In genomic region chr14:72172075-72172474, GRCh38 we compare ENCODE assay signal across 2 cellular contexts.
TF ChIP-seq lines count a peak whose summit lies in the region.

No MANE protein-coding gene starts in this region.

TF ChIP-seq in HepG2, 621 proteins besides CTCF, POLR2A, EP300 and RAD21:
- TF ChIP-seq ATF7 (IDR thresholded peaks at IDR 0.05) (peak; percentile 77), ATF7 (CRISPR knock-in tag; IDR thresholded peaks at IDR 0.05) (no peak), SNAPC2 (CRISPR knock-in tag; IDR thresholded peaks at IDR 0.05) (no peak), CREB1 (IDR thresholded peaks at IDR 0.05) (peak; percentile 35; the same call in 1 of the 2 replicates), CREB1 (CRISPR knock-in tag; IDR thresholded peaks at IDR 0.05) (no peak)

TF ChIP-seq in GM23338, 12 proteins besides CTCF, POLR2A, EP300 and RAD21:
- TF ChIP-seq EZH2phosphoT487 (IDR thresholded peaks at IDR 0.05; ENCODE audit: unreplicated experiment) (no peak), ZNF114 (CRISPR knock-in tag; IDR thresholded peaks at IDR 0.05) (no peak), CREB1 (CRISPR knock-in tag; IDR thresholded peaks at IDR 0.05; ENCODE audit: low read depth) (no peak), POLR2AphosphoS5 (IDR thresholded peaks at IDR 0.05; ENCODE audit: low read depth) (no peak), EZH2 (IDR thresholded peaks at IDR 0.05; ENCODE audit: low read depth, unreplicated experiment) (no peak), STAT1 (IDR thresholded peaks at IDR 0.05; ENCODE audit: unreplicated experiment) (no peak), JUNB (IDR thresholded peaks at IDR 0.05; ENCODE audit: unreplicated experiment) (no peak), ZNF331 (CRISPR knock-in tag; IDR thresholded peaks at IDR 0.05; ENCODE audit: low read depth) (no peak), NANOG (IDR thresholded peaks at IDR 0.05; ENCODE audit: borderline replicate concordance) (no peak)
- TF ChIP-seq, protein P1, sequence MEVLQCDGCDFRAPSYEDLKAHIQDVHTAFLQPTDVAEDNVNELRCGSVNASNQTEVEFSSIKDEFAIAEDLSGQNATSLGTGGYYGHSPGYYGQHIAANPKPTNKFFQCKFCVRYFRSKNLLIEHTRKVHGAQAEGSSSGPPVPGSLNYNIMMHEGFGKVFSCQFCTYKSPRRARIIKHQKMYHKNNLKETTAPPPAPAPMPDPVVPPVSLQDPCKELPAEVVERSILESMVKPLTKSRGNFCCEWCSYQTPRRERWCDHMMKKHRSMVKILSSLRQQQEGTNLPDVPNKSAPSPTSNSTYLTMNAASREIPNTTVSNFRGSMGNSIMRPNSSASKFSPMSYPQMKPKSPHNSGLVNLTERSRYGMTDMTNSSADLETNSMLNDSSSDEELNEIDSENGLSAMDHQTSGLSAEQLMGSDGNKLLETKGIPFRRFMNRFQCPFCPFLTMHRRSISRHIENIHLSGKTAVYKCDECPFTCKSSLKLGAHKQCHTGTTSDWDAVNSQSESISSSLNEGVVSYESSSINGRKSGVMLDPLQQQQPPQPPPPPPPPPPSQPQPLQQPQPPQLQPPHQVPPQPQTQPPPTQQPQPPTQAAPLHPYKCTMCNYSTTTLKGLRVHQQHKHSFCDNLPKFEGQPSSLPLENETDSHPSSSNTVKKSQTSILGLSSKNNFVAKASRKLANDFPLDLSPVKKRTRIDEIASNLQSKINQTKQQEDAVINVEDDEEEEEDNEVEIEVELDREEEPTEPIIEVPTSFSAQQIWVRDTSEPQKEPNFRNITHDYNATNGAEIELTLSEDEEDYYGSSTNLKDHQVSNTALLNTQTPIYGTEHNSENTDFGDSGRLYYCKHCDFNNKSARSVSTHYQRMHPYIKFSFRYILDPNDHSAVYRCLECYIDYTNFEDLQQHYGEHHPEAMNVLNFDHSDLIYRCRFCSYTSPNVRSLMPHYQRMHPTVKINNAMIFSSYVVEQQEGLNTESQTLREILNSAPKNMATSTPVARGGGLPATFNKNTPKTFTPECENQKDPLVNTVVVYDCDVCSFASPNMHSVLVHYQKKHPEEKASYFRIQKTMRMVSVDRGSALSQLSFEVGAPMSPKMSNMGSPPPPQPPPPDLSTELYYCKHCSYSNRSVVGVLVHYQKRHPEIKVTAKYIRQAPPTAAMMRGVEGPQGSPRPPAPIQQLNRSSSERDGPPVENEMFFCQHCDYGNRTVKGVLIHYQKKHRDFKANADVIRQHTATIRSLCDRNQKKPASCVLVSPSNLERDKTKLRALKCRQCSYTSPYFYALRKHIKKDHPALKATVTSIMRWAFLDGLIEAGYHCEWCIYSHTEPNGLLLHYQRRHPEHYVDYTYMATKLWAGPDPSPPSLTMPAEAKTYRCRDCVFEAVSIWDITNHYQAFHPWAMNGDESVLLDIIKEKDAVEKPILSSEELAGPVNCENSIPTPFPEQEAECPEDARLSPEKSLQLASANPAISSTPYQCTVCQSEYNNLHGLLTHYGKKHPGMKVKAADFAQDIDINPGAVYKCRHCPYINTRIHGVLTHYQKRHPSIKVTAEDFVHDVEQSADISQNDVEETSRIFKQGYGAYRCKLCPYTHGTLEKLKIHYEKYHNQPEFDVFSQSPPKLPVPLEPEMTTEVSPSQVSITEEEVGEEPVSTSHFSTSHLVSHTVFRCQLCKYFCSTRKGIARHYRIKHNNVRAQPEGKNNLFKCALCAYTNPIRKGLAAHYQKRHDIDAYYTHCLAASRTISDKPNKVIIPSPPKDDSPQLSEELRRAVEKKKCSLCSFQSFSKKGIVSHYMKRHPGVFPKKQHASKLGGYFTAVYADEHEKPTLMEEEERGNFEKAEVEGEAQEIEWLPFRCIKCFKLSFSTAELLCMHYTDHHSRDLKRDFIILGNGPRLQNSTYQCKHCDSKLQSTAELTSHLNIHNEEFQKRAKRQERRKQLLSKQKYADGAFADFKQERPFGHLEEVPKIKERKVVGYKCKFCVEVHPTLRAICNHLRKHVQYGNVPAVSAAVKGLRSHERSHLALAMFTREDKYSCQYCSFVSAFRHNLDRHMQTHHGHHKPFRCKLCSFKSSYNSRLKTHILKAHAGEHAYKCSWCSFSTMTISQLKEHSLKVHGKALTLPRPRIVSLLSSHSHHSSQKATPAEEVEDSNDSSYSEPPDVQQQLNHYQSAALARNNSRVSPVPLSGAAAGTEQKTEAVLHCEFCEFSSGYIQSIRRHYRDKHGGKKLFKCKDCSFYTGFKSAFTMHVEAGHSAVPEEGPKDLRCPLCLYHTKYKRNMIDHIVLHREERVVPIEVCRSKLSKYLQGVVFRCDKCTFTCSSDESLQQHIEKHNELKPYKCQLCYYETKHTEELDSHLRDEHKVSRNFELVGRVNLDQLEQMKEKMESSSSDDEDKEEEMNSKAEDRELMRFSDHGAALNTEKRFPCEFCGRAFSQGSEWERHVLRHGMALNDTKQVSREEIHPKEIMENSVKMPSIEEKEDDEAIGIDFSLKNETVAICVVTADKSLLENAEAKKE (CRISPR knock-in tag; IDR thresholded peaks at IDR 0.05), result no peak
- TF ChIP-seq, protein P2, sequence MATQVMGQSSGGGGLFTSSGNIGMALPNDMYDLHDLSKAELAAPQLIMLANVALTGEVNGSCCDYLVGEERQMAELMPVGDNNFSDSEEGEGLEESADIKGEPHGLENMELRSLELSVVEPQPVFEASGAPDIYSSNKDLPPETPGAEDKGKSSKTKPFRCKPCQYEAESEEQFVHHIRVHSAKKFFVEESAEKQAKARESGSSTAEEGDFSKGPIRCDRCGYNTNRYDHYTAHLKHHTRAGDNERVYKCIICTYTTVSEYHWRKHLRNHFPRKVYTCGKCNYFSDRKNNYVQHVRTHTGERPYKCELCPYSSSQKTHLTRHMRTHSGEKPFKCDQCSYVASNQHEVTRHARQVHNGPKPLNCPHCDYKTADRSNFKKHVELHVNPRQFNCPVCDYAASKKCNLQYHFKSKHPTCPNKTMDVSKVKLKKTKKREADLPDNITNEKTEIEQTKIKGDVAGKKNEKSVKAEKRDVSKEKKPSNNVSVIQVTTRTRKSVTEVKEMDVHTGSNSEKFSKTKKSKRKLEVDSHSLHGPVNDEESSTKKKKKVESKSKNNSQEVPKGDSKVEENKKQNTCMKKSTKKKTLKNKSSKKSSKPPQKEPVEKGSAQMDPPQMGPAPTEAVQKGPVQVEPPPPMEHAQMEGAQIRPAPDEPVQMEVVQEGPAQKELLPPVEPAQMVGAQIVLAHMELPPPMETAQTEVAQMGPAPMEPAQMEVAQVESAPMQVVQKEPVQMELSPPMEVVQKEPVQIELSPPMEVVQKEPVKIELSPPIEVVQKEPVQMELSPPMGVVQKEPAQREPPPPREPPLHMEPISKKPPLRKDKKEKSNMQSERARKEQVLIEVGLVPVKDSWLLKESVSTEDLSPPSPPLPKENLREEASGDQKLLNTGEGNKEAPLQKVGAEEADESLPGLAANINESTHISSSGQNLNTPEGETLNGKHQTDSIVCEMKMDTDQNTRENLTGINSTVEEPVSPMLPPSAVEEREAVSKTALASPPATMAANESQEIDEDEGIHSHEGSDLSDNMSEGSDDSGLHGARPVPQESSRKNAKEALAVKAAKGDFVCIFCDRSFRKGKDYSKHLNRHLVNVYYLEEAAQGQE (IDR thresholded peaks at IDR 0.05; ENCODE audit: unreplicated experiment), result no peak
- TF ChIP-seq, protein P3, sequence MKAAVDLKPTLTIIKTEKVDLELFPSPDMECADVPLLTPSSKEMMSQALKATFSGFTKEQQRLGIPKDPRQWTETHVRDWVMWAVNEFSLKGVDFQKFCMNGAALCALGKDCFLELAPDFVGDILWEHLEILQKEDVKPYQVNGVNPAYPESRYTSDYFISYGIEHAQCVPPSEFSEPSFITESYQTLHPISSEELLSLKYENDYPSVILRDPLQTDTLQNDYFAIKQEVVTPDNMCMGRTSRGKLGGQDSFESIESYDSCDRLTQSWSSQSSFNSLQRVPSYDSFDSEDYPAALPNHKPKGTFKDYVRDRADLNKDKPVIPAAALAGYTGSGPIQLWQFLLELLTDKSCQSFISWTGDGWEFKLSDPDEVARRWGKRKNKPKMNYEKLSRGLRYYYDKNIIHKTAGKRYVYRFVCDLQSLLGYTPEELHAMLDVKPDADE (IDR thresholded peaks at IDR 0.05), result no peak
